ENCODE assay signal across 18 cellular contexts in genomic region chr3:37554364-37554763, GRCh38.
DNase-seq lines count a peak whose midpoint lies in the region; ATAC-seq and TF ChIP-seq lines count a peak whose summit lies in the region.
"Had no signal": no experiment of that assay in that cellular context is flagged by ENCODE, and none has a peak within 500 bp of the region (broad histone marks: within the 10 kb centered on the region; RNA-seq: fewer than 3 reads in every experiment).

No MANE protein-coding gene starts in this region.

- peak; percentile 35 for TF ChIP-seq CTCF in DND-41 (IDR thresholded peaks at IDR 0.05; ENCODE audit: borderline replicate concordance, extremely low read depth, low read length, poor library complexity, severe bottlenecking)
- peak; percentile 28; the same call in 1 of the 2 replicates for TF ChIP-seq CTCF in WERI-Rb-1 (IDR thresholded peaks at IDR 0.05; ENCODE audit: low read depth, low read length)
- TF ChIP-seq CTCF in mammary epithelial cell (conservative IDR thresholded peaks at IDR 0.05 in 1 of 2, IDR thresholded peaks at IDR 0.05 in 1 of 2; ENCODE audit: extremely low read depth in 1 of 2, insufficient read depth in 1 of 2, low read depth in 1 of 2, low read length in 2 of 2) = peak in 1 of 2 donors; percentile 39

- H3K4me3 ChIP-seq in DND-41 (ENCODE audit: low read depth in 1 of 2, low read length in 2 of 2) (no peak overlapping the region), WERI-Rb-1 (ENCODE audit: low read depth, low read length) (no peak overlapping the region), mammary epithelial cell (replicated peaks in 1 of 3; ENCODE audit: insufficient read depth in 1 of 3, low read depth in 2 of 3, low read length in 3 of 3) (no peak overlapping the region)

- no peaks in the 10 kb centered on the region for H3K79me2 ChIP-seq in DND-41 (ENCODE audit: insufficient read depth, low read length)
- no peaks in the 10 kb centered on the region for H3K79me2 ChIP-seq in mammary epithelial cell (ENCODE audit: insufficient read depth, low read length)

- no TSS peak for BruUV-seq in mammary epithelial cell (replicated peaks; lab: Mats Ljungman, UMichigan)

- H4K20me1 ChIP-seq in DND-41 (ENCODE audit: insufficient read depth, low read length) (no peaks in the 10 kb centered on the region), mammary epithelial cell (ENCODE audit: insufficient read depth, low read length) (no peaks in the 10 kb centered on the region)

- ATAC-seq in DND-41 (ENCODE audit: insufficient read depth, low read depth) (no peak), HG03442 (IDR thresholded peaks at IDR 0.05; ENCODE audit: unreplicated experiment) (no peak)
- ATAC-seq: activated naive CD8-positive, alpha-beta T cell treated with anti-CD3 and anti-CD28 coated beads, Interleukin-2, amount 50 U/mL, for 24 hours; activated T-cell treated with anti-CD3 and anti-CD28 coated beads, Interleukin-2, amount 50 U/mL, for 72 hours had no signal

- CTCF ChIA-PET in mammary epithelial cell (lab: Charles Lee; ENCODE audit: low non-redundant PET) = no interaction called here

- no peak overlapping the region for H3K9ac ChIP-seq in DND-41 (ENCODE audit: low read depth, low read length)
- no peak overlapping the region for H3K9ac ChIP-seq in mammary epithelial cell (ENCODE audit: insufficient read depth, low read length)

- H3K27me3 ChIP-seq in DND-41 (ENCODE audit: insufficient read depth, low read length, poor library complexity) (peaks cover 4% of the 10 kb centered on the region), WERI-Rb-1 (ENCODE audit: insufficient read depth, low read depth, severe bottlenecking) (no peaks in the 10 kb centered on the region), mammary epithelial cell (ENCODE audit: insufficient read depth, low read length) (no peaks in the 10 kb centered on the region)
- H3K27me3 ChIP-seq: neutrophil had no signal

- WGBS in mammary epithelial cell (ENCODE audit: low coverage, missing lambda C conversion rate) = 95% methylated on average over 3 of the region's 6 CpGs

- dilution Hi-C loops in mammary epithelial cell (cut with HindIII; ENCODE audit: low sequenced_read_pairs) = no loop called here

- no peak overlapping the region for H3K27ac ChIP-seq in DND-41 (ENCODE audit: low read length)
- H3K27ac ChIP-seq in WERI-Rb-1 = no peak overlapping the region
- H3K27ac ChIP-seq in mammary epithelial cell (ENCODE audit: insufficient read depth, low read depth, low read length) = no peak overlapping the region
- H3K27ac ChIP-seq: neutrophil had no signal

- no peaks in the 10 kb centered on the region for H3K4me1 ChIP-seq in DND-41 (ENCODE audit: insufficient read depth, low read length)
- H3K4me1 ChIP-seq in mammary epithelial cell (ENCODE audit: insufficient read depth, low read length) = no peaks in the 10 kb centered on the region

- in situ Hi-C loops in mammary epithelial cell (cut with MboI; ENCODE audit: low sequenced_read_pairs in 2 of 2) = no loop called here

- H3K9me3 ChIP-seq in DND-41 (ENCODE audit: insufficient read depth, low read length, severe bottlenecking) = no peaks in the 10 kb centered on the region
- no peaks in the 10 kb centered on the region for H3K9me3 ChIP-seq in WERI-Rb-1 (ENCODE audit: severe bottlenecking)
- H3K9me3 ChIP-seq in mammary epithelial cell (replicated peaks; ENCODE audit: insufficient read depth, low read length) = no peaks in the 10 kb centered on the region
- H3K9me3 ChIP-seq: neutrophil had no signal

- intact Hi-C loops in mammary epithelial cell (cut with micrococcal nuclease) = loop anchor here (1.0 kb wide), 1 partner anchor 225 kb away; no protein-coding TSS in a partner anchor

- H2AFZ ChIP-seq in DND-41 (ENCODE audit: low read depth, low read length) (no peak overlapping the region), mammary epithelial cell (ENCODE audit: low read depth, low read length) (no peak overlapping the region)

- DNase-seq in DND-41 = no peak
- peak; percentile 15 for DNase-seq in HT1080 (ENCODE audit: low read depth)
- peak; percentile 17 for DNase-seq in WERI-Rb-1
- peak; percentile 89 for DNase-seq in iPS-NIHi7 (ENCODE audit: extremely low spot score)
- DNase-seq in HuH-7.5 (ENCODE audit: low spot score) = no peak
- DNase-seq in mammary epithelial cell = no peak
- no peak for DNase-seq in activated CD8-positive, alpha-beta memory T cell treated with anti-CD3 and anti-CD28 coated beads, Interleukin-2, amount 50 U/mL, for 48 hours
- DNase-seq: activated CD4-positive, alpha-beta T cell treated with anti-CD3 and anti-CD28 coated beads, Interleukin-2, amount 50 U/mL, for 4 hours; activated naive CD8-positive, alpha-beta T cell treated with anti-CD3 and anti-CD28 coated beads, Interleukin-2, amount 50 U/mL, for 24 hours; activated T-cell treated with anti-CD3 and anti-CD28 coated beads, Interleukin-2, amount 50 U/mL, for 72 hours; central memory CD4-positive, alpha-beta T cell; NCI-H1048; NCI-H2171; SHP77 treated with DMSO at 0.1 percent for 48 hours; stimulated activated CD4-positive, alpha-beta T cell treated with anti-CD3 and anti-CD28 coated beads, Interleukin-4, amount 100 ng/mL, for 4 hours; T-helper 9 cell had no signal

- H3K36me3 ChIP-seq in DND-41 (ENCODE audit: insufficient read depth, low read length) (no peaks in the 10 kb centered on the region), WERI-Rb-1 (no peaks in the 10 kb centered on the region), mammary epithelial cell (ENCODE audit: insufficient read depth, low read length) (no peaks in the 10 kb centered on the region)

- H3K4me2 ChIP-seq in DND-41 (ENCODE audit: insufficient read depth, low read length) (no peak overlapping the region), mammary epithelial cell (ENCODE audit: insufficient read depth, low read depth, low read length) (no peak overlapping the region)

Comparison
In these comparisons a context has a peak if more than half of its experiments do, and no peak if none do; other contexts are left out.
1. DNase-seq: peak in HT1080 (single experiment), WERI-Rb-1 (single experiment) and iPS-NIHi7 (single experiment); none in DND-41 (single experiment), HuH-7.5 (single experiment), mammary epithelial cell (single experiment) and activated CD8-positive, alpha-beta memory T cell treated with anti-CD3 and anti-CD28 coated beads, Interleukin-2, amount 50 U/mL, for 48 hours (single experiment).